ENCODE assay signal across 23 cellular contexts in genomic region chr1:227744668-227745067, GRCh38. TPM values are rescaled to one million over a fixed set of nuclear protein-coding genes. Genes with fewer than 3 reads are reported as not detected.
DNase-seq lines count a peak whose midpoint lies in the region; ATAC-seq and TF ChIP-seq lines count a peak whose summit lies in the region.
"Had no signal": no experiment of that assay in that cellular context is flagged by ENCODE, and none has a peak within 500 bp of the region (broad histone marks: within the 10 kb centered on the region; RNA-seq: fewer than 3 reads in every experiment).

No MANE protein-coding gene starts in this region.

- no peak for DNase-seq in activated CD4-positive, alpha-beta T cell treated with anti-CD3 and anti-CD28 coated beads, Interleukin-2, amount 10 ng/mL, durations not matched to agents 7 days and 5 days
- no peak for DNase-seq in activated CD4-positive, alpha-beta T cell treated with anti-CD3 and anti-CD28 coated beads for 1 hour
- DNase-seq in CD8-positive, alpha-beta T cell = no peak
- DNase-seq in naive thymus-derived CD8-positive, alpha-beta T cell = no peak
- DNase-seq in substantia nigra (lab: John Stamatoyannopoulos, UW) = no peak
- DNase-seq in coronary artery (ENCODE audit: low spot score) = no peak
- no peak for DNase-seq in DMS153 (lab: John Stamatoyannopoulos, UW)
- DNase-seq: activated CD4-positive, alpha-beta T cell treated with anti-CD3 and anti-CD28 coated beads, Interleukin-2, amount 50 U/mL, for 48 hours; activated naive CD4-positive, alpha-beta T cell treated with Interleukin-2 at 50 U/mL for 16 hours; caudate nucleus; CD8-positive, alpha-beta memory T cell; DND-41; heart right ventricle; HFFc6; left ventricle myocardium inferior; NCI-H1092; NCI-H2107; NCI-H510A treated with DMSO at 0.1 percent for 48 hours; psoas muscle; uterus had no signal

- peaks cover 50% of the 10 kb centered on the region for H3K4me1 Mint-ChIP-seq in activated CD4-positive, alpha-beta T cell treated with anti-CD3 and anti-CD28 coated beads, Interleukin-2, amount 10 ng/mL, durations not matched to agents 7 days and 5 days
- H3K4me1 Mint-ChIP-seq in CD8-positive, alpha-beta T cell (ENCODE audit: low read depth) = peaks cover 55% of the 10 kb centered on the region
- peaks cover 41% of the 10 kb centered on the region for H3K4me1 Mint-ChIP-seq in activated T-helper 17 cell treated with anti-CD3 and anti-CD28 coated beads, Interleukin-2, amount 50 U/mL, for 72 hours
- peaks cover 43 to 78% (median 63%) of the 10 kb centered on the region in 4 donors for H3K4me1 Mint-ChIP-seq in naive thymus-derived CD8-positive, alpha-beta T cell

- no peaks in the 10 kb centered on the region for H3K27me3 ChIP-seq in CD8-positive, alpha-beta T cell (ENCODE audit: insufficient read depth, low read length)
- H3K27me3 ChIP-seq: heart right ventricle, uterus had no signal

- peak overlapping the region; percentile 76 for H3K27ac Mint-ChIP-seq in activated CD4-positive, alpha-beta T cell treated with anti-CD3 and anti-CD28 coated beads, Interleukin-2, amount 10 ng/mL, durations not matched to agents 7 days and 5 days
- peak overlapping the region; percentile 4 for H3K27ac Mint-ChIP-seq in CD8-positive, alpha-beta T cell
- peak overlapping the region; percentile 49 for H3K27ac Mint-ChIP-seq in activated T-helper 17 cell treated with anti-CD3 and anti-CD28 coated beads, Interleukin-2, amount 50 U/mL, for 72 hours
- H3K27ac Mint-ChIP-seq in naive thymus-derived CD8-positive, alpha-beta T cell = peak overlapping the region in 6 of 10 donors; percentile 21 to 57 (median 50)
- H3K27ac Mint-ChIP-seq: HFFc6 had no signal

- no peaks in the 10 kb centered on the region for H3K27me3 Mint-ChIP-seq in activated CD4-positive, alpha-beta T cell treated with anti-CD3 and anti-CD28 coated beads, Interleukin-2, amount 10 ng/mL, durations not matched to agents 7 days and 5 days
- no peaks in the 10 kb centered on the region for H3K27me3 Mint-ChIP-seq in CD8-positive, alpha-beta T cell (ENCODE audit: low read depth)
- H3K27me3 Mint-ChIP-seq in activated T-helper 17 cell treated with anti-CD3 and anti-CD28 coated beads, Interleukin-2, amount 50 U/mL, for 72 hours = no peaks in the 10 kb centered on the region
- no peaks in the 10 kb centered on the region for H3K27me3 Mint-ChIP-seq in naive thymus-derived CD8-positive, alpha-beta T cell

- no peak overlapping the region for H3K27ac ChIP-seq in CD8-positive, alpha-beta T cell (ENCODE audit: low read depth, low read length)
- H3K27ac ChIP-seq in substantia nigra (ENCODE audit: low read depth, low read length, poor library complexity, severe bottlenecking) = no peak overlapping the region
- no peak overlapping the region for H3K27ac ChIP-seq in coronary artery
- H3K27ac ChIP-seq: epithelial cell of prostate, KMS-11, left ventricle myocardium inferior, psoas muscle had no signal

- peaks cover 8% of the 10 kb centered on the region for H3K36me3 Mint-ChIP-seq in activated CD4-positive, alpha-beta T cell treated with anti-CD3 and anti-CD28 coated beads, Interleukin-2, amount 10 ng/mL, durations not matched to agents 7 days and 5 days (ENCODE audit: low read depth)
- H3K36me3 Mint-ChIP-seq in CD8-positive, alpha-beta T cell = peaks cover 37% of the 10 kb centered on the region
- H3K36me3 Mint-ChIP-seq in activated T-helper 17 cell treated with anti-CD3 and anti-CD28 coated beads, Interleukin-2, amount 50 U/mL, for 72 hours (ENCODE audit: low read depth) = peaks cover 5% of the 10 kb centered on the region
- peaks cover 0 to 18% (median 4%) of the 10 kb centered on the region in 3 donors for H3K36me3 Mint-ChIP-seq in naive thymus-derived CD8-positive, alpha-beta T cell

- no peak for ATAC-seq in CD8-positive, alpha-beta T cell
- no peak for ATAC-seq in activated T-helper 17 cell treated with anti-CD3 and anti-CD28 coated beads, Interleukin-2, amount 50 U/mL, for 72 hours (replicated peaks)
- ATAC-seq in naive thymus-derived CD8-positive, alpha-beta T cell = no peak
- ATAC-seq: psoas muscle had no signal

- POLR2A ChIA-PET in activated CD4-positive, alpha-beta T cell treated with anti-CD3 and anti-CD28 coated beads, Interleukin-2, amount 10 ng/mL, durations not matched to agents 7 days and 5 days (lab: Charles Lee) = no interaction called here
- POLR2A ChIA-PET in CD8-positive, alpha-beta T cell (lab: Charles Lee) = interaction anchor here (0.6 to 0.9 kb wide), 2 partner anchors 10 to 344 kb away, joined by 4 to 5 read pairs; partner anchors contain the start of genes JMJD4 and SNAP47
- POLR2A ChIA-PET in naive thymus-derived CD8-positive, alpha-beta T cell (lab: Charles Lee) = no interaction called here

- no peaks in the 10 kb centered on the region for H3K9me3 Mint-ChIP-seq in activated CD4-positive, alpha-beta T cell treated with anti-CD3 and anti-CD28 coated beads, Interleukin-2, amount 10 ng/mL, durations not matched to agents 7 days and 5 days
- no peaks in the 10 kb centered on the region for H3K9me3 Mint-ChIP-seq in CD8-positive, alpha-beta T cell
- no peaks in the 10 kb centered on the region for H3K9me3 Mint-ChIP-seq in activated T-helper 17 cell treated with anti-CD3 and anti-CD28 coated beads, Interleukin-2, amount 50 U/mL, for 72 hours
- H3K9me3 Mint-ChIP-seq in naive thymus-derived CD8-positive, alpha-beta T cell = no peaks in the 10 kb centered on the region
- H3K9me3 Mint-ChIP-seq: CD8-positive, alpha-beta memory T cell; HFFc6 had no signal

- H3K4me1 ChIP-seq in CD8-positive, alpha-beta T cell (ENCODE audit: insufficient read depth, low read length) = peaks cover 10% of the 10 kb centered on the region

- CTCF ChIA-PET in activated CD4-positive, alpha-beta T cell treated with anti-CD3 and anti-CD28 coated beads, Interleukin-2, amount 10 ng/mL, durations not matched to agents 7 days and 5 days (lab: Charles Lee) = interaction anchor here (1.0 to 1.3 kb wide), 2 partner anchors 15 to 19 kb away, joined by 3 read pairs; no protein-coding TSS in a partner anchor
- CTCF ChIA-PET in CD8-positive, alpha-beta T cell (lab: Charles Lee) = interaction anchor here (0.8 to 1.1 kb wide), 2 partner anchors 12 to 202 kb away, joined by 3 to 5 read pairs; no protein-coding TSS in a partner anchor

- no peak for TF ChIP-seq CTCF in CD8-positive, alpha-beta T cell (IDR thresholded peaks at IDR 0.05)
- no peak for TF ChIP-seq CTCF in coronary artery (IDR thresholded peaks at IDR 0.05)

- no peak overlapping the region for H3K4me3 Mint-ChIP-seq in activated CD4-positive, alpha-beta T cell treated with anti-CD3 and anti-CD28 coated beads, Interleukin-2, amount 10 ng/mL, durations not matched to agents 7 days and 5 days
- no peak overlapping the region for H3K4me3 Mint-ChIP-seq in CD8-positive, alpha-beta T cell
- H3K4me3 Mint-ChIP-seq in activated T-helper 17 cell treated with anti-CD3 and anti-CD28 coated beads, Interleukin-2, amount 50 U/mL, for 72 hours = no peak overlapping the region
- H3K4me3 Mint-ChIP-seq in naive thymus-derived CD8-positive, alpha-beta T cell = peak overlapping the region in 1 of 10 donors; percentile 52
- H3K4me3 Mint-ChIP-seq: CD8-positive, alpha-beta memory T cell; HFFc6 had no signal

- peaks cover 7% of the 10 kb centered on the region for H3K36me3 ChIP-seq in CD8-positive, alpha-beta T cell (ENCODE audit: insufficient read depth, low read length)
- H3K36me3 ChIP-seq: uterus had no signal

- intact Hi-C loops in CD8-positive, alpha-beta T cell (cut with DNase I, micrococcal nuclease) = no loop called here

- no peak overlapping the region for H3K4me3 ChIP-seq in CD8-positive, alpha-beta T cell (ENCODE audit: low read depth, low read length)
- no peak overlapping the region for H3K4me3 ChIP-seq in coronary artery
- H3K4me3 ChIP-seq: heart right ventricle, left ventricle myocardium inferior, psoas muscle, uterus had no signal

- no peaks in the 10 kb centered on the region for H3K9me3 ChIP-seq in CD8-positive, alpha-beta T cell (ENCODE audit: low read length)
- H3K9me3 ChIP-seq: heart right ventricle, left ventricle myocardium inferior, psoas muscle, uterus had no signal

RNA-seq across cellular contexts. Expression of gene SNAP47, which starts 9.4 kb away (rescaled TPM):
- 10 to 100 TPM; 30.3 TPM for total RNA-seq in activated CD4-positive, alpha-beta T cell treated with anti-CD3 and anti-CD28 coated beads, Interleukin-2, amount 10 ng/mL, durations not matched to agents 7 days and 5 days
- total RNA-seq in CD8-positive, alpha-beta T cell = 10 to 100 TPM; 11.0 to 13.8 TPM
- total RNA-seq in activated T-helper 17 cell treated with anti-CD3 and anti-CD28 coated beads, Interleukin-2, amount 50 U/mL, for 72 hours = 10 to 100 TPM; 42.9 to 53.6 TPM
- 10 to 100 TPM; 25.0 to 25.6 TPM for total RNA-seq in naive thymus-derived CD8-positive, alpha-beta T cell
- 10 to 100 TPM; 40.0 to 46.6 (median 40.8) TPM for polyA plus RNA-seq in naive thymus-derived CD8-positive, alpha-beta T cell

RNA-seq across cellular contexts. Expression of gene JMJD4, which starts 9.6 kb away (rescaled TPM):
- 10 to 100 TPM; 15.4 to 20.0 TPM for total RNA-seq in activated CD4-positive, alpha-beta T cell treated with anti-CD3 and anti-CD28 coated beads, Interleukin-2, amount 10 ng/mL, durations not matched to agents 7 days and 5 days
- total RNA-seq in CD8-positive, alpha-beta T cell = 1 to 10 TPM; 7.4 to 9.5 TPM
- 10 to 100 TPM; 10.6 to 19.9 TPM for total RNA-seq in activated T-helper 17 cell treated with anti-CD3 and anti-CD28 coated beads, Interleukin-2, amount 50 U/mL, for 72 hours
- total RNA-seq in naive thymus-derived CD8-positive, alpha-beta T cell = 10 to 100 TPM; 31.8 to 37.9 TPM
- 10 to 100 TPM; 27.1 to 33.0 (median 31.9) TPM for polyA plus RNA-seq in naive thymus-derived CD8-positive, alpha-beta T cell

Comparison
In these comparisons a context has a peak if more than half of its experiments do, and no peak if none do; other contexts are left out.
1. H3K27ac Mint-ChIP-seq: peak in every context shown above with its lines; median percentile 76 in activated CD4-positive, alpha-beta T cell treated with anti-CD3 and anti-CD28 coated beads, Interleukin-2, amount 10 ng/mL, durations not matched to agents 7 days and 5 days; 50 in naive thymus-derived CD8-positive, alpha-beta T cell; 49 in activated T-helper 17 cell treated with anti-CD3 and anti-CD28 coated beads, Interleukin-2, amount 50 U/mL, for 72 hours; 4 in CD8-positive, alpha-beta T cell.